15 cellular contexts compared by ENCODE assay signal in genomic region chr16:28183930-28184329, GRCh38. TPM values are rescaled to one million over a fixed set of nuclear protein-coding genes. Genes with fewer than 3 reads are reported as not detected.
A peak's percentile ranks its signal among the peaks of the same experiment; 100 is the strongest.
DNase-seq lines count a peak whose midpoint lies in the region; ATAC-seq and TF ChIP-seq lines count a peak whose summit lies in the region.
"Had no signal": no experiment of that assay in that cellular context is flagged by ENCODE, and none has a peak within 500 bp of the region (broad histone marks: within the 10 kb centered on the region; RNA-seq: fewer than 3 reads in every experiment).

No MANE protein-coding gene starts in this region.

- peaks cover 39% of the 10 kb centered on the region for H3K36me3 Mint-ChIP-seq in activated naive CD4-positive, alpha-beta T cell treated with anti-CD3 and anti-CD28 coated beads for 36 hours (ENCODE audit: low read depth)

- CTCF ChIA-PET in activated naive CD4-positive, alpha-beta T cell treated with anti-CD3 and anti-CD28 coated beads for 36 hours (lab: Charles Lee) = interaction anchor here (0.7 to 1.4 kb wide), 3 partner anchors 12 to 27 kb away, joined by 3 to 5 read pairs (median 3); no protein-coding TSS in a partner anchor
- CTCF ChIA-PET in PC-9 (lab: Charles Lee) = interaction anchor here (0.5 to 0.7 kb wide), 2 partner anchors 17 to 33 kb away, joined by 4 to 9 read pairs; no protein-coding TSS in a partner anchor

- H2AFZ ChIP-seq in PC-9 (no peak overlapping the region), fibroblast of lung (ENCODE audit: low read length) (no peak overlapping the region)

- H3K27me3 Mint-ChIP-seq in activated naive CD4-positive, alpha-beta T cell treated with anti-CD3 and anti-CD28 coated beads for 36 hours (ENCODE audit: low read depth) = no peaks in the 10 kb centered on the region

- H3K4me3 ChIP-seq in PC-9 (no peak overlapping the region), fibroblast of lung (replicated peaks in 1 of 4; ENCODE audit: control extremely low read depth in 1 of 4, insufficient read depth in 1 of 4, low read depth in 3 of 4, low read length in 4 of 4) (no peak overlapping the region), thyroid gland (replicated peaks in 1 of 3) (no peak overlapping the region)
- H3K4me3 ChIP-seq: left lung had no signal

- H4K20me1 ChIP-seq in PC-9 (ENCODE audit: insufficient read depth) (peaks cover 37% of the 10 kb centered on the region; the same call in 1 of the 2 replicates), fibroblast of lung (ENCODE audit: control insufficient read depth, extremely low read depth, insufficient read depth, low read length) (peaks cover 1% of the 10 kb centered on the region)

- no peak overlapping the region for H3K4me3 Mint-ChIP-seq in activated naive CD4-positive, alpha-beta T cell treated with anti-CD3 and anti-CD28 coated beads for 36 hours

- H3K9me3 Mint-ChIP-seq in activated naive CD4-positive, alpha-beta T cell treated with anti-CD3 and anti-CD28 coated beads for 36 hours = peaks cover 2% of the 10 kb centered on the region

- TF ChIP-seq CTCF in PC-9 (conservative IDR thresholded peaks at IDR 0.05) = no peak
- no peak for TF ChIP-seq CTCF in fibroblast of lung (conservative IDR thresholded peaks at IDR 0.05 in 1 of 2, IDR thresholded peaks at IDR 0.05 in 1 of 2; ENCODE audit: low read depth in 1 of 2, low read length in 2 of 2)
- TF ChIP-seq CTCF in thyroid gland (IDR thresholded peaks at IDR 0.05) = no peak

- H3K4me1 Mint-ChIP-seq in activated naive CD4-positive, alpha-beta T cell treated with anti-CD3 and anti-CD28 coated beads for 36 hours (ENCODE audit: low read depth) = peaks cover 90% of the 10 kb centered on the region

- no peak overlapping the region for H3K9ac ChIP-seq in fibroblast of lung (ENCODE audit: insufficient read depth, low read length)

- H3K79me2 ChIP-seq in PC-9 (ENCODE audit: low read depth) (peaks cover 99% of the 10 kb centered on the region), fibroblast of lung (ENCODE audit: control insufficient read depth, insufficient read depth, low read length) (peaks cover 91% of the 10 kb centered on the region)

- H3K9me3 ChIP-seq in PC-9 (ENCODE audit: insufficient read depth, low read depth) (0 out of 2 replicates have a peak, but pooled peaks cover 4% of the 10 kb centered on the region), fibroblast of lung (ENCODE audit: control insufficient read depth, insufficient read depth, low read depth, low read length) (no peaks in the 10 kb centered on the region), thyroid gland (no peaks in the 10 kb centered on the region)
- H3K9me3 ChIP-seq: left lung had no signal

- no peak for DNase-seq in activated naive CD4-positive, alpha-beta T cell treated with anti-CD3 and anti-CD28 coated beads for 36 hours
- DNase-seq in activated naive CD4-positive, alpha-beta T cell treated with anti-CD3 and anti-CD28 coated beads, Interleukin-2, amount 50 U/mL, for 16 hours = no peak
- no peak for DNase-seq in PC-9
- no peak for DNase-seq in fibroblast of lung (ENCODE audit: low read depth in 2 of 2)
- DNase-seq in thyroid gland = no peak
- DNase-seq in NCI-H2029 treated with DMSO at 0.1 percent for 48 hours (lab: John Stamatoyannopoulos, UW) = no peak
- DNase-seq in inferior parietal cortex (ENCODE audit: extremely low spot score) = no peak
- DNase-seq: activated CD4-positive, alpha-beta T cell treated with anti-CD3 and anti-CD28 coated beads, Interleukin-2, amount 50 U/mL, for 1 hour; AML-193; effector memory CD4-positive, alpha-beta T cell; left lung; NCI-H2029; NCI-H524 treated with DMSO at 0.1 percent for 48 hours; stimulated activated naive CD8-positive, alpha-beta T cell treated with anti-CD3 and anti-CD28 coated beads, Interleukin-15, Interleukin-2, amounts not matched to agents 100 U/mL and 50 U/mL, for 24 hours had no signal

- H3F3A ChIP-seq in PC-9 (ENCODE audit: insufficient read depth, low read depth) = peaks cover 30% of the 10 kb centered on the region

- H3K27ac ChIP-seq in PC-9 (peak overlapping the region; percentile 31), fibroblast of lung (ENCODE audit: insufficient read depth, low read length) (peak overlapping the region; percentile 35), thyroid gland (peak overlapping the region in 2 of 3 donors; percentile 37 to 48)
- H3K27ac ChIP-seq: left lung had no signal

- H3K4me2 ChIP-seq in PC-9 (no peak overlapping the region), fibroblast of lung (ENCODE audit: extremely low read depth, insufficient read depth, low read length) (no peak overlapping the region)

- H3K27me3 ChIP-seq in PC-9 (ENCODE audit: insufficient read depth, low read depth) (no peaks in the 10 kb centered on the region), fibroblast of lung (ENCODE audit: control insufficient read depth, insufficient read depth, low read length) (no peaks in the 10 kb centered on the region), thyroid gland (no peaks in the 10 kb centered on the region)
- H3K27me3 ChIP-seq: left lung had no signal

- intact Hi-C loops in activated naive CD4-positive, alpha-beta T cell treated with anti-CD3 and anti-CD28 coated beads for 36 hours (cut with micrococcal nuclease) = loop anchor here (10.0 kb wide), 2 partner anchors 779 to 929 kb away; partner anchors contain the start of gene IL21R
- intact Hi-C loops in PC-9 (cut with micrococcal nuclease; ENCODE audit: unreplicated experiment) = no loop called here
- intact Hi-C loops in thyroid gland (cut with DNase I) = no loop called here

- TF ChIP-seq POLR2A in thyroid gland (IDR thresholded peaks at IDR 0.05) = no peak

- H3K4me1 ChIP-seq in PC-9 (replicated peaks; ENCODE audit: insufficient read depth) = peaks cover 30% of the 10 kb centered on the region
- peaks cover 36% of the 10 kb centered on the region for H3K4me1 ChIP-seq in fibroblast of lung (ENCODE audit: control insufficient read depth, extremely low read depth, insufficient read depth, low read length)
- peaks cover 32 to 40% of the 10 kb centered on the region in 2 donors for H3K4me1 ChIP-seq in thyroid gland

- H3K9me2 ChIP-seq in PC-9 (ENCODE audit: insufficient read depth) = no peaks in the 10 kb centered on the region

- H3K27ac Mint-ChIP-seq in activated naive CD4-positive, alpha-beta T cell treated with anti-CD3 and anti-CD28 coated beads for 36 hours = peak overlapping the region; percentile 91

- no peak for ATAC-seq in HG03439 (IDR thresholded peaks at IDR 0.05; ENCODE audit: unreplicated experiment)
- ATAC-seq: left lung; stimulated activated naive CD8-positive, alpha-beta T cell treated with anti-CD3 and anti-CD28 coated beads, Interleukin-15, Interleukin-2, amounts not matched to agents 100 U/mL and 50 U/mL, for 24 hours had no signal

- no TSS peak for BruUV-seq in PC-9 (replicated peaks; lab: Mats Ljungman, UMichigan)

- WGBS in thyroid gland, 2 donors = 87 to 88% methylated on average over 4 of the region's 4 CpGs

- H3K36me3 ChIP-seq in PC-9 (ENCODE audit: low read depth) (peaks cover 13% of the 10 kb centered on the region; the same call in 1 of the 2 replicates), fibroblast of lung (ENCODE audit: control insufficient read depth, insufficient read depth, low read length) (no peaks in the 10 kb centered on the region), thyroid gland (no peaks in the 10 kb centered on the region)
- H3K36me3 ChIP-seq: left lung had no signal

- POLR2A ChIA-PET in PC-9 (lab: Charles Lee; ENCODE audit: unreplicated experiment) = interaction anchor here (0.9 kb wide), 1 partner anchor 9 kb away, joined by 3 read pairs; no protein-coding TSS in a partner anchor

RNA-seq across cellular contexts. Expression of gene XPO6, which starts 27.8 kb away (rescaled TPM):
- total RNA-seq in activated naive CD4-positive, alpha-beta T cell treated with anti-CD3 and anti-CD28 coated beads for 36 hours = 100 to 1,000 TPM; 215 to 229 TPM
- 154 and 221 TPM in 2 replicates for total RNA-seq in PC-9 (2021)
- total RNA-seq in fibroblast of lung = 63.9 and 134 TPM in 2 replicates
- polyA plus RNA-seq in fibroblast of lung = 162 and 185 TPM in 2 replicates
- polyA plus RNA-seq in fibroblast of lung (2012) = 138 and 147 TPM in 2 replicates
- polyA minus RNA-seq in fibroblast of lung (ENCODE audit: low replicate concordance) = 605 and 618 TPM in 2 replicates
- 100 to 1,000 TPM in 3 of 4 donors, 10 to 100 TPM in 1; 88.2 to 160 (median 118) TPM for total RNA-seq in thyroid gland
